ENCODE assay signal across 8 cellular contexts in genomic region chr3:157201648-157202278, GRCh38. TPM values are rescaled to one million over a fixed set of nuclear protein-coding genes. Genes with fewer than 3 reads are reported as not detected.
DNase-seq lines count a peak whose midpoint lies in the region; ATAC-seq and TF ChIP-seq lines count a peak whose summit lies in the region.

No MANE protein-coding gene starts in this region.

- no peak overlapping the region for H3K4me3 Mint-ChIP-seq in T-helper 2 cell treated with Interferon-gamma antibody and Interleukin-4, amounts not matched to agents 5 μg/mL and 100 μg/mL, for 36 hours

- no peaks in the 10 kb centered on the region for H3K4me1 Mint-ChIP-seq in T-helper 2 cell treated with Interferon-gamma antibody and Interleukin-4, amounts not matched to agents 5 μg/mL and 100 μg/mL, for 36 hours (ENCODE audit: low read depth)

- no peaks in the 10 kb centered on the region for H3K36me3 ChIP-seq in psoas muscle (ENCODE audit: insufficient read depth in 1 of 2, low read depth in 1 of 2)

- H3K9me3 Mint-ChIP-seq in T-helper 2 cell treated with Interferon-gamma antibody and Interleukin-4, amounts not matched to agents 5 μg/mL and 100 μg/mL, for 36 hours = no peaks in the 10 kb centered on the region

- H3K9me3 ChIP-seq in psoas muscle = no peaks in the 10 kb centered on the region

- TF ChIP-seq CTCF in fibroblast of villous mesenchyme (IDR thresholded peaks at IDR 0.05; ENCODE audit: insufficient read depth, low read depth, low read length) = peak; percentile 49
- TF ChIP-seq CTCF in psoas muscle (IDR thresholded peaks at IDR 0.05) = peak; percentile 48

- H3K27ac Mint-ChIP-seq in T-helper 2 cell treated with Interferon-gamma antibody and Interleukin-4, amounts not matched to agents 5 μg/mL and 100 μg/mL, for 36 hours = no peak overlapping the region

- H3K36me3 Mint-ChIP-seq in T-helper 2 cell treated with Interferon-gamma antibody and Interleukin-4, amounts not matched to agents 5 μg/mL and 100 μg/mL, for 36 hours (ENCODE audit: low read depth) = no peaks in the 10 kb centered on the region

- no peaks in the 10 kb centered on the region for H3K4me1 ChIP-seq in psoas muscle

- intact Hi-C loops in psoas muscle (cut with DNase I) = loop anchor here in 1 of 2 donors (10.0 kb wide), 1 partner anchor 293 kb away; no protein-coding TSS in a partner anchor

- ATAC-seq in GM21526 (IDR thresholded peaks at IDR 0.05; ENCODE audit: low FRiP score, unreplicated experiment) = peak; percentile 77
- ATAC-seq in psoas muscle = peak in 2 of 4 donors; percentile 57 to 74
- no peak for ATAC-seq in HG02970 (IDR thresholded peaks at IDR 0.05; ENCODE audit: low FRiP score, unreplicated experiment)

- DNase-seq in ELR (ENCODE audit: low read depth) (peak; percentile 66), M059J (ENCODE audit: low read depth) (peak; percentile 53), SHP77 (lab: John Stamatoyannopoulos, UW) (peak; percentile 29 to 34), fibroblast of villous mesenchyme (ENCODE audit: low read depth) (peak; percentile 63), psoas muscle (no peak)
- no peak for DNase-seq in T-helper 2 cell treated with Interferon-gamma antibody and Interleukin-4, amounts not matched to agents 5 μg/mL and 100 μg/mL, for 36 hours (ENCODE audit: low spot score)

- H3K27ac ChIP-seq in psoas muscle = no peak overlapping the region

- H3K27me3 ChIP-seq in psoas muscle (ENCODE audit: insufficient read depth in 3 of 3, low read length in 2 of 3) = no peaks in the 10 kb centered on the region

- WGBS in psoas muscle, 3 donors = 46 to 60% (median 50%) methylated on average over 6 of the region's 6 CpGs

- no peak overlapping the region for H3K4me3 ChIP-seq in fibroblast of villous mesenchyme (ENCODE audit: low read depth, low read length)
- H3K4me3 ChIP-seq in psoas muscle = no peak overlapping the region

- peaks cover 3% of the 10 kb centered on the region for H3K27me3 Mint-ChIP-seq in T-helper 2 cell treated with Interferon-gamma antibody and Interleukin-4, amounts not matched to agents 5 μg/mL and 100 μg/mL, for 36 hours (ENCODE audit: low read depth)

RNA-seq across cellular contexts. Expression of gene CCNL1, which starts 41.8 kb away (rescaled TPM):
- 62.9 and 66.2 TPM in 2 replicates for total RNA-seq in M059J (2014; rRNA removed; shearing (Covaris generic))
- total RNA-seq in fibroblast of villous mesenchyme (108 and 175 TPM in 2 replicates), psoas muscle (10 to 100 TPM; 21.8 to 55.5 (median 42.9) TPM)
- 10 to 100 TPM; 27.4 to 34.5 (median 29.2) TPM for polyA plus RNA-seq in psoas muscle

Comparison
In these comparisons a context has a peak if more than half of its experiments do, and no peak if none do; other contexts are left out.
1. DNase-seq: peak in ELR (single experiment), M059J (single experiment), SHP77 (2 of 2) and fibroblast of villous mesenchyme (single experiment); none in psoas muscle (0 of 2) and T-helper 2 cell treated with Interferon-gamma antibody and Interleukin-4, amounts not matched to agents 5 μg/mL and 100 μg/mL, for 36 hours (single experiment).